Comparison of ENCODE assay signal across 1 cellular context in genomic region chr4:86594559-86595425, GRCh38.
TF ChIP-seq lines count a peak whose summit lies in the region.

No MANE protein-coding gene starts in this region.

TF ChIP-seq in HEK293, 187 proteins besides CTCF, POLR2A, EP300 and RAD21 (continued from another document and continues in another):
- TF ChIP-seq ZBTB10 (tag by site-specific recombination; IDR thresholded peaks at IDR 0.05) (peak; percentile 21; the same call in 1 of the 2 replicates), ZNF549 (tag by site-specific recombination; IDR thresholded peaks at IDR 0.05) (no peak), ZNF214 (tag by site-specific recombination; IDR thresholded peaks at IDR 0.05; ENCODE audit: borderline replicate concordance) (no peak), ZNF518A (tag by site-specific recombination; conservative IDR thresholded peaks at IDR 0.05; ENCODE audit: low read depth) (0 out of 2 replicates have a peak, but pooled peaks have one; percentile 30), ZNF701 (tag by site-specific recombination; IDR thresholded peaks at IDR 0.05) (no peak), ZNF223 (tag by site-specific recombination; IDR thresholded peaks at IDR 0.05) (no peak), RBAK (tag by site-specific recombination; IDR thresholded peaks at IDR 0.05) (no peak), EGR2 (tag by site-specific recombination; IDR thresholded peaks at IDR 0.05; ENCODE audit: low read depth) (peak; percentile 37), ZFP3 (tag by site-specific recombination; IDR thresholded peaks at IDR 0.05; ENCODE audit: low read depth) (no peak), ZNF548 (tag by site-specific recombination; IDR thresholded peaks at IDR 0.05) (no peak), ZNF785 (tag by site-specific recombination; IDR thresholded peaks at IDR 0.05) (no peak), ZNF654 (tag by site-specific recombination; IDR thresholded peaks at IDR 0.05; ENCODE audit: low read depth) (no peak), ZNF707 (tag by site-specific recombination; IDR thresholded peaks at IDR 0.05) (no peak), ZNF48 (tag by site-specific recombination; IDR thresholded peaks at IDR 0.05) (no peak), ZNF776 (tag by site-specific recombination; IDR thresholded peaks at IDR 0.05; ENCODE audit: borderline replicate concordance) (no peak), ZBTB21 (tag by site-specific recombination; IDR thresholded peaks at IDR 0.05) (no peak), ZBTB20 (tag by site-specific recombination; IDR thresholded peaks at IDR 0.05) (peak; percentile 97), KLF17 (tag by site-specific recombination; IDR thresholded peaks at IDR 0.05) (peak; percentile 82), MYNN (tag by site-specific recombination; IDR thresholded peaks at IDR 0.05; ENCODE audit: borderline replicate concordance) (0 out of 2 replicates have a peak, but pooled peaks have one; percentile 27), MEIS1 (CRISPR knock-in tag; IDR thresholded peaks at IDR 0.05; ENCODE audit: borderline replicate concordance) (no peak), INSM2 (tag by site-specific recombination; IDR thresholded peaks at IDR 0.05) (peak; percentile 69), GLI2 (tag by site-specific recombination; IDR thresholded peaks at IDR 0.05; ENCODE audit: borderline replicate concordance, low read depth) (no peak), ZEB2 (tag by site-specific recombination; IDR thresholded peaks at IDR 0.05) (peak; percentile 90), KLF16 (tag by site-specific recombination; IDR thresholded peaks at IDR 0.05) (0 out of 2 replicates have a peak, but pooled peaks have one; percentile 46), ZNF76 (tag by site-specific recombination; IDR thresholded peaks at IDR 0.05; ENCODE audit: borderline replicate concordance, low read depth) (no peak), ZNF133 (tag by site-specific recombination; IDR thresholded peaks at IDR 0.05) (no peak), PRDM1 (tag by site-specific recombination; IDR thresholded peaks at IDR 0.05) (peak; percentile 69), HOXD13 (CRISPR knock-in tag; IDR thresholded peaks at IDR 0.05; ENCODE audit: borderline replicate concordance) (no peak), ZNF747 (tag by site-specific recombination; IDR thresholded peaks at IDR 0.05) (no peak), ZNF18 (tag by site-specific recombination; IDR thresholded peaks at IDR 0.05) (no peak), ZNF23 (tag by site-specific recombination; IDR thresholded peaks at IDR 0.05; ENCODE audit: borderline replicate concordance) (no peak), ZNF112 (tag by site-specific recombination; IDR thresholded peaks at IDR 0.05) (no peak), ZNF843 (tag by site-specific recombination; IDR thresholded peaks at IDR 0.05) (peak; percentile 70; the same call in 1 of the 2 replicates), ZNF513 (tag by site-specific recombination; IDR thresholded peaks at IDR 0.05) (peak; percentile 72), ZNF211 (tag by site-specific recombination; IDR thresholded peaks at IDR 0.05; ENCODE audit: low read depth) (no peak), ZSCAN30 (tag by site-specific recombination; IDR thresholded peaks at IDR 0.05) (no peak; the same call in 1 of the 2 replicates), SETDB1 (IDR thresholded peaks at IDR 0.05; ENCODE audit: insufficient read length, low read length) (no peak), ZBTB49 (tag by site-specific recombination; IDR thresholded peaks at IDR 0.05; ENCODE audit: low read depth) (no peak), ZBTB44 (tag by site-specific recombination; IDR thresholded peaks at IDR 0.05) (no peak), BCL11A (tag by site-specific recombination; IDR thresholded peaks at IDR 0.05; ENCODE audit: low read depth) (no peak), YY2 (tag by site-specific recombination; IDR thresholded peaks at IDR 0.05) (no peak), ZSCAN16 (tag by site-specific recombination; IDR thresholded peaks at IDR 0.05) (no peak), ZNF777 (tag by site-specific recombination; IDR thresholded peaks at IDR 0.05; ENCODE audit: borderline replicate concordance) (no peak), ZBTB7A (tag by site-specific recombination; IDR thresholded peaks at IDR 0.05; ENCODE audit: low read depth) (no peak), ZNF146 (tag by site-specific recombination; IDR thresholded peaks at IDR 0.05) (no peak), SP3 (tag by site-specific recombination; IDR thresholded peaks at IDR 0.05) (peak; percentile 35; the same call in 1 of the 2 replicates), ZNF555 (tag by site-specific recombination; conservative IDR thresholded peaks at IDR 0.05) (no peak), ZNF350 (tag by site-specific recombination; IDR thresholded peaks at IDR 0.05) (no peak), SALL2 (tag by site-specific recombination; IDR thresholded peaks at IDR 0.05; ENCODE audit: borderline replicate concordance) (no peak), ZXDB (tag by site-specific recombination; IDR thresholded peaks at IDR 0.05) (no peak; the same call in 1 of the 2 replicates), ZNF366 (tag by site-specific recombination; conservative IDR thresholded peaks at IDR 0.05) (no peak; the same call in 1 of the 2 replicates), ZNF184 (tag by site-specific recombination; IDR thresholded peaks at IDR 0.05) (no peak)
